In genomic region chr4:88792821-88793220, GRCh38 we compare ENCODE assay signal across 11 cellular contexts.
DNase-seq lines count a peak whose midpoint lies in the region; ATAC-seq lines count a peak whose summit lies in the region.
"Had no signal": no experiment of that assay in that cellular context is flagged by ENCODE, and none has a peak within 500 bp of the region (broad histone marks: within the 10 kb centered on the region; RNA-seq: fewer than 3 reads in every experiment).

No MANE protein-coding gene starts in this region.

- H3K9ac ChIP-seq in iPS-18a (ENCODE audit: low read length), result peak overlapping the region; percentile 13

- no peak for ATAC-seq in stimulated activated effector memory CD8-positive, alpha-beta T cell treated with anti-CD3 and anti-CD28 coated beads, Interleukin-12 subunit alpha, Interleukin-12 subunit beta, amount 100 ng/mL, for 72 hours
- ATAC-seq in aorta (ENCODE audit: low FRiP score), result no peak
- ATAC-seq: CD8-positive, alpha-beta T cell had no signal

- H3K36me3 Mint-ChIP-seq in stimulated activated effector memory CD8-positive, alpha-beta T cell treated with anti-CD3 and anti-CD28 coated beads, Interleukin-12 subunit alpha, Interleukin-12 subunit beta, amount 100 ng/mL, for 72 hours, result peaks cover 6% of the 10 kb centered on the region
- H3K36me3 Mint-ChIP-seq: CD8-positive, alpha-beta T cell had no signal

- H3K4me1 Mint-ChIP-seq in stimulated activated effector memory CD8-positive, alpha-beta T cell treated with anti-CD3 and anti-CD28 coated beads, Interleukin-12 subunit alpha, Interleukin-12 subunit beta, amount 100 ng/mL, for 72 hours, result peaks cover 14% of the 10 kb centered on the region

- H3K4me3 Mint-ChIP-seq in stimulated activated effector memory CD8-positive, alpha-beta T cell treated with anti-CD3 and anti-CD28 coated beads, Interleukin-12 subunit alpha, Interleukin-12 subunit beta, amount 100 ng/mL, for 72 hours, result no peak overlapping the region
- H3K4me3 Mint-ChIP-seq: activated T-cell treated with anti-CD3 and anti-CD28 coated beads, Interleukin-2, amount 50 U/mL, for 4 hours; CD8-positive, alpha-beta T cell had no signal

- no peaks in the 10 kb centered on the region; the same call in 1 of the 2 replicates for H3K27me3 ChIP-seq in H7 (ENCODE audit: control insufficient read depth, insufficient read depth, low read length)
- no peaks in the 10 kb centered on the region for H3K27me3 ChIP-seq in iPS-18a (ENCODE audit: control insufficient read depth, insufficient read depth, low read length)
- no peaks in the 10 kb centered on the region for H3K27me3 ChIP-seq in aorta (ENCODE audit: control insufficient read depth in 1 of 2, insufficient read depth in 2 of 2, low read length in 1 of 2)

- H3K9me3 ChIP-seq in iPS-18a (ENCODE audit: control insufficient read depth, low read depth, low read length), result no peaks in the 10 kb centered on the region
- no peaks in the 10 kb centered on the region for H3K9me3 ChIP-seq in aorta (ENCODE audit: control insufficient read depth, low read length)

- H3K9me3 Mint-ChIP-seq in stimulated activated effector memory CD8-positive, alpha-beta T cell treated with anti-CD3 and anti-CD28 coated beads, Interleukin-12 subunit alpha, Interleukin-12 subunit beta, amount 100 ng/mL, for 72 hours, result no peaks in the 10 kb centered on the region
- H3K9me3 Mint-ChIP-seq: activated T-cell treated with anti-CD3 and anti-CD28 coated beads, Interleukin-2, amount 50 U/mL, for 4 hours; CD8-positive, alpha-beta T cell had no signal

- H3K27ac ChIP-seq in iPS-18a (ENCODE audit: low read length) (peak overlapping the region; percentile 68), aorta (ENCODE audit: low read depth in 1 of 2, low read length in 2 of 2) (peak overlapping the region in 1 of 2 donors; percentile 14)

- intact Hi-C loops in aorta (cut with DNase I), result loop anchor here in 1 of 2 donors (5.0 kb wide), 1 partner anchor 86 kb away; no protein-coding TSS in a partner anchor

- no peak overlapping the region for H3K4me3 ChIP-seq in H7 (ENCODE audit: insufficient read depth, low read depth, low read length)
- peak overlapping the region; percentile 3 for H3K4me3 ChIP-seq in iPS-18a (ENCODE audit: low read length)
- no peak overlapping the region for H3K4me3 ChIP-seq in aorta (ENCODE audit: low read length in 2 of 2)

- H3K36me3 ChIP-seq in H7 (replicated peaks; ENCODE audit: control insufficient read depth, insufficient read depth, low read length), result no peaks in the 10 kb centered on the region
- peaks cover under 1% of the 10 kb centered on the region for H3K36me3 ChIP-seq in iPS-18a (ENCODE audit: control insufficient read depth, low read depth, low read length)
- H3K36me3 ChIP-seq in aorta (ENCODE audit: control insufficient read depth in 1 of 2, insufficient read depth in 2 of 2, low read length in 1 of 2), result peaks cover 3% of the 10 kb centered on the region in 2 donors

- WGBS in aorta, 2 donors, result 89 to 90% methylated on average over 1 of the region's 1 CpG

- DNase-seq in H7 (peak; percentile 1), astrocyte of the hippocampus (ENCODE audit: low read depth, low spot score) (peak; percentile 64), aorta (no peak), NCI-H1930 (lab: John Stamatoyannopoulos, UW) (no peak), NCI-H1436 (lab: John Stamatoyannopoulos, UW) (no peak), NCI-H2171 (lab: John Stamatoyannopoulos, UW) (no peak)
- DNase-seq in stimulated activated effector memory CD8-positive, alpha-beta T cell treated with anti-CD3 and anti-CD28 coated beads, Interleukin-12 subunit alpha, Interleukin-12 subunit beta, amount 100 ng/mL, for 72 hours (ENCODE audit: low spot score in 2 of 2), result no peak
- DNase-seq: activated T-cell treated with anti-CD3 and anti-CD28 coated beads, Interleukin-2, amount 50 U/mL, for 4 hours; CD8-positive, alpha-beta T cell; retina had no signal

- H3K4me1 ChIP-seq in iPS-18a (ENCODE audit: control insufficient read depth, low read depth, low read length) (peaks cover 16% of the 10 kb centered on the region), aorta (ENCODE audit: control insufficient read depth in 1 of 2, insufficient read depth in 2 of 2, low read length in 2 of 2) (peaks cover 2 to 3% of the 10 kb centered on the region in 2 donors)

- H3K27ac Mint-ChIP-seq in stimulated activated effector memory CD8-positive, alpha-beta T cell treated with anti-CD3 and anti-CD28 coated beads, Interleukin-12 subunit alpha, Interleukin-12 subunit beta, amount 100 ng/mL, for 72 hours, result peak overlapping the region; percentile 27
- H3K27ac Mint-ChIP-seq: CD8-positive, alpha-beta T cell had no signal

Comparison
In these comparisons a context has a peak if more than half of its experiments do, and no peak if none do; other contexts are left out.
1. DNase-seq: peak in H7 (single experiment) and astrocyte of the hippocampus (single experiment); none in stimulated activated effector memory CD8-positive, alpha-beta T cell treated with anti-CD3 and anti-CD28 coated beads, Interleukin-12 subunit alpha, Interleukin-12 subunit beta, amount 100 ng/mL, for 72 hours (0 of 2), aorta (0 of 2), NCI-H1930 (0 of 2), NCI-H1436 (single experiment) and NCI-H2171 (single experiment).